ENCODE assay signal across 2 cellular contexts in the genomic region with DNA sequence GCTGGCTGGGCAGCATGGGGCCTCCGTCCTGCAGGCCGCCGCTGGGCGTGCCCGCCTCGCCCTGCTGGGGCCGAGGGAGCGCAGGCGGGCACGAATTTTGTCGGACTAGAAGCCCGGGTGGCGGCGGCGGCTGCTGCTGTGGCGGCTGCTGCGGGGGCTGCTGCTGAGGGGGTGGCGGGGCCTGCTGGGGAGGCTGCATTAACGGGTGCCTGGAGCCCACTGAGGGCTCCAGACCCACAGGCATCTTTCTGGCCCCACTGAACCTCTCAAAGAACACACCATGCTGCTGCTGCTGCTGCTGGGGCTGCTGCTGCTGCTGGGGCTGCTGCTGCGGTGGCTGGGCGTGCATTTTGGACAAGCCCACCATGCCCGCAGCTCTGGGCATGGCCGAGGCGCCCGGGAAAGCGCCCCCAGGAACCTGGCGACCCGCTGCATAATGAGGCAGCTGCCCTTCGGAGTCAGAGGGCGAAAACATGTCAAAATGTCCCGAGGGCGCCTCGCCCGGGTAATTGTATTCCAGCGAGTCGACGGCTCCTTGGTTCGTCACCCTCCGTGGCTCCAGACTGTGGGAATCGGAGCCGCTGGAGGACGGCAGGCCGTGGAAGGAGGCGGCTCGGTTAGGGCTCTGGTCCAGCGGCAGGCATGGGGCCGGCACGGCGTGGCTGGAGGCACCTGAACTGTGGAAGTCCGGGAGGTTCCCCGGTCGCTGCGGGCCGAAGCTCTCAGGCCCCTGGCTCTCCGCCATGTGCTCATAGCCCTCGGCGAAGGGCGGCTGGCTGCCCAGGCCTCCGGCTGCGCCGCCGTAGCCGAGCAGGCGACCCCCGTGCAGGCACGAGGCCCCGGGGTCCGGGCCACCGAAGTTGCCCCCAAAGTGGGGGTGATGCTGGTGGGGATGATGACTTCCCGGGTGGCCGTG.
TF ChIP-seq lines count a peak whose summit lies in the region.

No MANE protein-coding gene starts in this region.

TF ChIP-seq in SK-N-SH, 30 proteins besides CTCF, POLR2A, EP300 and RAD21 (continued from another document):
- TF ChIP-seq POLR2AphosphoS5 (IDR thresholded peaks at IDR 0.05; ENCODE audit: low read depth, low read length) (no peak), ELF1 (IDR thresholded peaks at IDR 0.05) (no peak), FOXJ3 (CRISPR knock-in tag; IDR thresholded peaks at IDR 0.05) (no peak), NFIC (IDR thresholded peaks at IDR 0.05; ENCODE audit: borderline replicate concordance) (no peak), CHD2 (IDR thresholded peaks at IDR 0.05; ENCODE audit: low read length, partially characterized antibody) (no peak), YY1 (IDR thresholded peaks at IDR 0.05; ENCODE audit: low read depth) (no peak), SMC3 (IDR thresholded peaks at IDR 0.05; ENCODE audit: low read depth, low read length) (no peak), RFX5 (IDR thresholded peaks at IDR 0.05; ENCODE audit: low read length) (no peak), GABPA (IDR thresholded peaks at IDR 0.05; ENCODE audit: low read depth) (no peak), SIN3A (IDR thresholded peaks at IDR 0.05; ENCODE audit: borderline replicate concordance, low read depth, low read length) (no peak), MEF2A (IDR thresholded peaks at IDR 0.05; ENCODE audit: borderline replicate concordance, low read depth) (no peak)
- TF ChIP-seq, protein P1, sequence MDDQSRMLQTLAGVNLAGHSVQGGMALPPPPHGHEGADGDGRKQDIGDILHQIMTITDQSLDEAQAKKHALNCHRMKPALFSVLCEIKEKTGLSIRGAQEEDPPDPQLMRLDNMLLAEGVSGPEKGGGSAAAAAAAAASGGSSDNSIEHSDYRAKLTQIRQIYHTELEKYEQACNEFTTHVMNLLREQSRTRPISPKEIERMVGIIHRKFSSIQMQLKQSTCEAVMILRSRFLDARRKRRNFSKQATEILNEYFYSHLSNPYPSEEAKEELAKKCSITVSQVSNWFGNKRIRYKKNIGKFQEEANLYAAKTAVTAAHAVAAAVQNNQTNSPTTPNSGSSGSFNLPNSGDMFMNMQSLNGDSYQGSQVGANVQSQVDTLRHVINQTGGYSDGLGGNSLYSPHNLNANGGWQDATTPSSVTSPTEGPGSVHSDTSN (IDR thresholded peaks at IDR 0.05) = no peak
- TF ChIP-seq, protein P2, sequence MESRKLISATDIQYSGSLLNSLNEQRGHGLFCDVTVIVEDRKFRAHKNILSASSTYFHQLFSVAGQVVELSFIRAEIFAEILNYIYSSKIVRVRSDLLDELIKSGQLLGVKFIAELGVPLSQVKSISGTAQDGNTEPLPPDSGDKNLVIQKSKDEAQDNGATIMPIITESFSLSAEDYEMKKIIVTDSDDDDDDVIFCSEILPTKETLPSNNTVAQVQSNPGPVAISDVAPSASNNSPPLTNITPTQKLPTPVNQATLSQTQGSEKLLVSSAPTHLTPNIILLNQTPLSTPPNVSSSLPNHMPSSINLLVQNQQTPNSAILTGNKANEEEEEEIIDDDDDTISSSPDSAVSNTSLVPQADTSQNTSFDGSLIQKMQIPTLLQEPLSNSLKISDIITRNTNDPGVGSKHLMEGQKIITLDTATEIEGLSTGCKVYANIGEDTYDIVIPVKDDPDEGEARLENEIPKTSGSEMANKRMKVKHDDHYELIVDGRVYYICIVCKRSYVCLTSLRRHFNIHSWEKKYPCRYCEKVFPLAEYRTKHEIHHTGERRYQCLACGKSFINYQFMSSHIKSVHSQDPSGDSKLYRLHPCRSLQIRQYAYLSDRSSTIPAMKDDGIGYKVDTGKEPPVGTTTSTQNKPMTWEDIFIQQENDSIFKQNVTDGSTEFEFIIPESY (IDR thresholded peaks at IDR 0.05; ENCODE audit: borderline replicate concordance, low read depth) = no peak
- TF ChIP-seq, protein P3, sequence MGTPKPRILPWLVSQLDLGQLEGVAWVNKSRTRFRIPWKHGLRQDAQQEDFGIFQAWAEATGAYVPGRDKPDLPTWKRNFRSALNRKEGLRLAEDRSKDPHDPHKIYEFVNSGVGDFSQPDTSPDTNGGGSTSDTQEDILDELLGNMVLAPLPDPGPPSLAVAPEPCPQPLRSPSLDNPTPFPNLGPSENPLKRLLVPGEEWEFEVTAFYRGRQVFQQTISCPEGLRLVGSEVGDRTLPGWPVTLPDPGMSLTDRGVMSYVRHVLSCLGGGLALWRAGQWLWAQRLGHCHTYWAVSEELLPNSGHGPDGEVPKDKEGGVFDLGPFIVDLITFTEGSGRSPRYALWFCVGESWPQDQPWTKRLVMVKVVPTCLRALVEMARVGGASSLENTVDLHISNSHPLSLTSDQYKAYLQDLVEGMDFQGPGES (IDR thresholded peaks at IDR 0.05; ENCODE audit: low read depth, low read length) = no peak
- TF ChIP-seq, protein P4, sequence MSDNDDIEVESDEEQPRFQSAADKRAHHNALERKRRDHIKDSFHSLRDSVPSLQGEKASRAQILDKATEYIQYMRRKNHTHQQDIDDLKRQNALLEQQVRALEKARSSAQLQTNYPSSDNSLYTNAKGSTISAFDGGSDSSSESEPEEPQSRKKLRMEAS (IDR thresholded peaks at IDR 0.05; ENCODE audit: low read depth) = no peak

TF ChIP-seq in SK-N-SH treated with all-trans-retinoic acid at 6 μM for 48 hours, 23 proteins besides CTCF, POLR2A, EP300 and RAD21 (continued from another document):
- TF ChIP-seq, protein P5, sequence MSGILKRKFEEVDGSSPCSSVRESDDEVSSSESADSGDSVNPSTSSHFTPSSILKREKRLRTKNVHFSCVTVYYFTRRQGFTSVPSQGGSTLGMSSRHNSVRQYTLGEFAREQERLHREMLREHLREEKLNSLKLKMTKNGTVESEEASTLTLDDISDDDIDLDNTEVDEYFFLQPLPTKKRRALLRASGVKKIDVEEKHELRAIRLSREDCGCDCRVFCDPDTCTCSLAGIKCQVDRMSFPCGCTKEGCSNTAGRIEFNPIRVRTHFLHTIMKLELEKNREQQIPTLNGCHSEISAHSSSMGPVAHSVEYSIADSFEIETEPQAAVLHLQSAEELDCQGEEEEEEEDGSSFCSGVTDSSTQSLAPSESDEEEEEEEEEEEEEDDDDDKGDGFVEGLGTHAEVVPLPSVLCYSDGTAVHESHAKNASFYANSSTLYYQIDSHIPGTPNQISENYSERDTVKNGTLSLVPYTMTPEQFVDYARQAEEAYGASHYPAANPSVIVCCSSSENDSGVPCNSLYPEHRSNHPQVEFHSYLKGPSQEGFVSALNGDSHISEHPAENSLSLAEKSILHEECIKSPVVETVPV (CRISPR knock-in tag; IDR thresholded peaks at IDR 0.05) = no peak
- TF ChIP-seq OSR1 (CRISPR knock-in tag; IDR thresholded peaks at IDR 0.05) (no peak), ZNF565 (CRISPR knock-in tag; conservative IDR thresholded peaks at IDR 0.05; ENCODE audit: low read depth) (no peak), RARB (CRISPR knock-in tag; IDR thresholded peaks at IDR 0.05) (no peak), TCF4 (CRISPR knock-in tag; IDR thresholded peaks at IDR 0.05; ENCODE audit: borderline replicate concordance) (no peak), TOX (CRISPR knock-in tag; IDR thresholded peaks at IDR 0.05; ENCODE audit: borderline replicate concordance) (no peak), PPARA (CRISPR knock-in tag; IDR thresholded peaks at IDR 0.05; ENCODE audit: borderline replicate concordance) (no peak), GLIS3 (CRISPR knock-in tag; IDR thresholded peaks at IDR 0.05) (no peak), CSDC2 (CRISPR knock-in tag; IDR thresholded peaks at IDR 0.05) (no peak), ZC3H10 (CRISPR knock-in tag; IDR thresholded peaks at IDR 0.05) (no peak)
- TF ChIP-seq, protein P6, sequence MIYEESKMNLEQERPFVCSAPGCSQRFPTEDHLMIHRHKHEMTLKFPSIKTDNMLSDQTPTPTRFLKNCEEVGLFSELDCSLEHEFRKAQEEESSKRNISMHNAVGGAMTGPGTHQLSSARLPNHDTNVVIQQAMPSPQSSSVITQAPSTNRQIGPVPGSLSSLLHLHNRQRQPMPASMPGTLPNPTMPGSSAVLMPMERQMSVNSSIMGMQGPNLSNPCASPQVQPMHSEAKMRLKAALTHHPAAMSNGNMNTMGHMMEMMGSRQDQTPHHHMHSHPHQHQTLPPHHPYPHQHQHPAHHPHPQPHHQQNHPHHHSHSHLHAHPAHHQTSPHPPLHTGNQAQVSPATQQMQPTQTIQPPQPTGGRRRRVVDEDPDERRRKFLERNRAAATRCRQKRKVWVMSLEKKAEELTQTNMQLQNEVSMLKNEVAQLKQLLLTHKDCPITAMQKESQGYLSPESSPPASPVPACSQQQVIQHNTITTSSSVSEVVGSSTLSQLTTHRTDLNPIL (CRISPR knock-in tag; IDR thresholded peaks at IDR 0.05; ENCODE audit: low read depth) = no peak
- TF ChIP-seq, protein P7, sequence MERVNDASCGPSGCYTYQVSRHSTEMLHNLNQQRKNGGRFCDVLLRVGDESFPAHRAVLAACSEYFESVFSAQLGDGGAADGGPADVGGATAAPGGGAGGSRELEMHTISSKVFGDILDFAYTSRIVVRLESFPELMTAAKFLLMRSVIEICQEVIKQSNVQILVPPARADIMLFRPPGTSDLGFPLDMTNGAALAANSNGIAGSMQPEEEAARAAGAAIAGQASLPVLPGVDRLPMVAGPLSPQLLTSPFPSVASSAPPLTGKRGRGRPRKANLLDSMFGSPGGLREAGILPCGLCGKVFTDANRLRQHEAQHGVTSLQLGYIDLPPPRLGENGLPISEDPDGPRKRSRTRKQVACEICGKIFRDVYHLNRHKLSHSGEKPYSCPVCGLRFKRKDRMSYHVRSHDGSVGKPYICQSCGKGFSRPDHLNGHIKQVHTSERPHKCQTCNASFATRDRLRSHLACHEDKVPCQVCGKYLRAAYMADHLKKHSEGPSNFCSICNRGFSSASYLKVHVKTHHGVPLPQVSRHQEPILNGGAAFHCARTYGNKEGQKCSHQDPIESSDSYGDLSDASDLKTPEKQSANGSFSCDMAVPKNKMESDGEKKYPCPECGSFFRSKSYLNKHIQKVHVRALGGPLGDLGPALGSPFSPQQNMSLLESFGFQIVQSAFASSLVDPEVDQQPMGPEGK (CRISPR knock-in tag; IDR thresholded peaks at IDR 0.05; ENCODE audit: borderline replicate concordance) = no peak
